Comparison of ENCODE assay signal across 8 cellular contexts in the genomic region with DNA sequence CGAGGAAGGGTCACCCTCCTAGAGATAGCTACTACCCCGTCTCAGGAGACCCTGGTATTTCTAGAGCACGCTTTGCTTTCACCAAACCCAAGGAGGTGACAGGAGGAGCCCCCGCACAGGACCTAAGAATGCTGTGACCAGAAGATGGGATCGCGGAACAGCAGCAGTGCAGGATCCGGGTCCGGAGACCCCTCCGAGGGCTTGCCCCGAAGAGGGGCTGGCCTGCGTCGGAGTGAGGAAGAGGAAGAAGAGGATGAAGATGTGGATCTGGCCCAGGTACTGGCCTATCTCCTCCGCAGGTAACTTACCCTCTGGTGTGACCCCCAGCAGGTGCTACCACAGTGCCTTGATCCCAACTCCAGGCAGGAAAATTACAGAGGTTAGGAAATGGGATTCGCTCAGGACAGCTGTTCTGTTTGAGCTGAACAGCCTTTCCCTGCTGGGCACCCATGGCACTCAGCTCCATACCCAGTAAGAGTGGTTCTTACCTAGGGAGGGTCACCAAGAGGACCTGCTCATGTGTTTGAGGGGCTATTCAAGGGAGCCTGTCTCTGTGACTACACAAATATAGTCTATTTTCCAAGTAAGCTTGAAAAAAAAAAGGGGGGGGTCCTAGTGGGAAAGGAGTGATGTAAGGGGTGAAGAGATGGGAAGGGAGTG. TPM values are rescaled to one million over a fixed set of nuclear protein-coding genes. Genes with fewer than 3 reads are reported as not detected.
DNase-seq lines count a peak whose midpoint lies in the region; ATAC-seq, FAIRE-seq and TF ChIP-seq lines count a peak whose summit lies in the region.

No MANE protein-coding gene starts in this region.

- H3K27me3 ChIP-seq in gastrocnemius medialis, result no peaks in the 10 kb centered on the region

- no peaks in the 10 kb centered on the region for H3K9me3 Mint-ChIP-seq in T-helper 2 cell treated with Interferon-gamma antibody and Interleukin-4, amounts not matched to agents 5 μg/mL and 100 μg/mL, for 36 hours

- no peak for FAIRE-seq in RCC 7860 (lab: Jason Lieb, UNC)

- in situ Hi-C loops in gastrocnemius medialis (cut with MboI; ENCODE audit: low sequenced_read_pairs in 4 of 4), result no loop called here

- peak overlapping the region; percentile 92 to 99 (median 98) for H3K27ac ChIP-seq in gastrocnemius medialis

- peak overlapping the region; percentile 92 for H3K4me3 Mint-ChIP-seq in T-helper 2 cell treated with Interferon-gamma antibody and Interleukin-4, amounts not matched to agents 5 μg/mL and 100 μg/mL, for 36 hours

- H3K36me3 ChIP-seq in gastrocnemius medialis, result peaks cover 2 to 34% of the 10 kb centered on the region in 2 donors

- peaks cover 16 to 19% of the 10 kb centered on the region in 2 donors for H3K4me1 ChIP-seq in gastrocnemius medialis

- no peaks in the 10 kb centered on the region for H3K9me3 ChIP-seq in gastrocnemius medialis

- DNase-seq in T-helper 2 cell treated with Interferon-gamma antibody and Interleukin-4, amounts not matched to agents 5 μg/mL and 100 μg/mL, for 36 hours (ENCODE audit: low spot score), result no peak
- no peak for DNase-seq in foreskin fibroblast
- DNase-seq in gastrocnemius medialis, result no peak
- DNase-seq in NCI-H2107 (lab: John Stamatoyannopoulos, UW), result no peak
- DNase-seq in RCC 7860 (ENCODE audit: low spot score), result no peak
- no peak for DNase-seq in middle frontal gyrus (ENCODE audit: extremely low spot score, low spot score)

- TF ChIP-seq CTCF in foreskin fibroblast (IDR thresholded peaks at IDR 0.05; ENCODE audit: low read depth, low read length) (no peak), gastrocnemius medialis (IDR thresholded peaks at IDR 0.05 in 4 of 5, conservative IDR thresholded peaks at IDR 0.05 in 1 of 5) (no peak)

- H3K27me3 Mint-ChIP-seq in T-helper 2 cell treated with Interferon-gamma antibody and Interleukin-4, amounts not matched to agents 5 μg/mL and 100 μg/mL, for 36 hours (ENCODE audit: low read depth), result no peaks in the 10 kb centered on the region

- no peak for TF ChIP-seq POLR2A in gastrocnemius medialis (IDR thresholded peaks at IDR 0.05)

- H3K4me1 Mint-ChIP-seq in T-helper 2 cell treated with Interferon-gamma antibody and Interleukin-4, amounts not matched to agents 5 μg/mL and 100 μg/mL, for 36 hours (ENCODE audit: low read depth), result peaks cover 26% of the 10 kb centered on the region

- H3K4me3 ChIP-seq in foreskin fibroblast (ENCODE audit: low read depth in 1 of 2, low read length in 2 of 2) (peak overlapping the region; percentile 82 to 92), gastrocnemius medialis (peak overlapping the region; percentile 74 to 93 (median 78))

- H3K36me3 Mint-ChIP-seq in T-helper 2 cell treated with Interferon-gamma antibody and Interleukin-4, amounts not matched to agents 5 μg/mL and 100 μg/mL, for 36 hours (ENCODE audit: low read depth), result peaks cover 43% of the 10 kb centered on the region

- peak; percentile 0 for ATAC-seq in GM21367 (IDR thresholded peaks at IDR 0.05; ENCODE audit: unreplicated experiment)
- ATAC-seq in gastrocnemius medialis, result no peak
- no peak for ATAC-seq in GM21737 (IDR thresholded peaks at IDR 0.05; ENCODE audit: unreplicated experiment)

- H3K27ac Mint-ChIP-seq in T-helper 2 cell treated with Interferon-gamma antibody and Interleukin-4, amounts not matched to agents 5 μg/mL and 100 μg/mL, for 36 hours, result peak overlapping the region; percentile 97

- intact Hi-C loops in gastrocnemius medialis (cut with DNase I; ENCODE audit: low total_unique reads), result loop anchor here (1.0 to 2.0 kb wide), 3 partner anchors 21 to 814 kb away; a partner anchor contains a TSS

RNA-seq across cellular contexts. Expression of a gene that starts 0.8 kb away (rescaled TPM):
- total RNA-seq in gastrocnemius medialis, result 1 to 10 TPM in 3 of 4 donors, under 1 TPM in 1; 0.82 to 4.5 (median 2.4) TPM

RNA-seq across cellular contexts. Expression of a gene that starts 1.0 kb away (rescaled TPM):
- total RNA-seq in gastrocnemius medialis, result 100 to 1,000 TPM in 1 of 4 donors, 10 to 100 TPM in 3; 52.4 to 113 (median 88.7) TPM

RNA-seq across cellular contexts. Expression of a gene that starts 14.9 kb away (rescaled TPM):
- 10 to 100 TPM; 45.3 to 91.3 (median 65.4) TPM for total RNA-seq in gastrocnemius medialis

RNA-seq across cellular contexts. Expression of a gene that starts 20.4 kb away (rescaled TPM):
- 100 to 1,000 TPM in 2 of 4 donors, 10 to 100 TPM in 2; 63.3 to 158 (median 87.5) TPM for total RNA-seq in gastrocnemius medialis

RNA-seq across cellular contexts. Expression of a gene that starts 21.5 kb away (rescaled TPM):
- 1 to 10 TPM; 1.9 to 9.8 (median 3.6) TPM for total RNA-seq in gastrocnemius medialis
